In genomic region chr20:3193806-3194616, GRCh38 we compare ENCODE assay signal across 16 cellular contexts. TPM values are rescaled to one million over a fixed set of nuclear protein-coding genes. Genes with fewer than 3 reads are reported as not detected.
A peak's percentile ranks its signal among the peaks of the same experiment; 100 is the strongest.
DNase-seq lines count a peak whose midpoint lies in the region; ATAC-seq and TF ChIP-seq lines count a peak whose summit lies in the region.
"Had no signal": no experiment of that assay in that cellular context is flagged by ENCODE, and none has a peak within 500 bp of the region (broad histone marks: within the 10 kb centered on the region; RNA-seq: fewer than 3 reads in every experiment).

No MANE protein-coding gene starts in this region.

- H3K4me1 Mint-ChIP-seq in activated naive CD4-positive, alpha-beta T cell treated with anti-CD3 and anti-CD28 coated beads, Interleukin-2, amount 10 ng/mL, durations not matched to agents 7 days and 5 days, result peaks cover 10% of the 10 kb centered on the region

- DNase-seq in activated naive CD4-positive, alpha-beta T cell treated with anti-CD3 and anti-CD28 coated beads, Interleukin-2, amount 50 U/mL, for 72 hours (ENCODE audit: low spot score in 2 of 2), result no peak
- no peak for DNase-seq in activated naive CD4-positive, alpha-beta T cell treated with anti-CD3 and anti-CD28 coated beads, Interleukin-2, amount 10 ng/mL, durations not matched to agents 7 days and 5 days
- no peak for DNase-seq in RWPE1 (ENCODE audit: low spot score)
- DNase-seq in head of caudate nucleus, result peak; percentile 44 to 94 (median 81)
- peak in 8 of 10 donors; percentile 57 to 94 (median 68) for DNase-seq in posterior cingulate gyrus
- no peak for DNase-seq in NCI-H1930 (lab: John Stamatoyannopoulos, UW)
- DNase-seq in HuH-7.5 (ENCODE audit: low spot score), result no peak
- DNase-seq in mucosa of descending colon, result no peak
- DNase-seq: COR-L47; DMS79; NCI-H2029; NCI-H446 treated with DMSO at 0.1 percent for 48 hours; NK-92 treated with Interleukin-12 subunit alpha and Interleukin-12 subunit beta, amount 100 ng/mL, for 24 hours; SIG-M5 had no signal

- no peak overlapping the region for H3K4me3 ChIP-seq in mucosa of descending colon
- H3K4me3 ChIP-seq: K562 had no signal

- H3K27ac Mint-ChIP-seq in activated naive CD4-positive, alpha-beta T cell treated with anti-CD3 and anti-CD28 coated beads, Interleukin-2, amount 50 U/mL, for 72 hours, result no peak overlapping the region
- no peak overlapping the region for H3K27ac Mint-ChIP-seq in activated naive CD4-positive, alpha-beta T cell treated with anti-CD3 and anti-CD28 coated beads, Interleukin-2, amount 10 ng/mL, durations not matched to agents 7 days and 5 days

- no peaks in the 10 kb centered on the region for H3K9me3 Mint-ChIP-seq in activated naive CD4-positive, alpha-beta T cell treated with anti-CD3 and anti-CD28 coated beads, Interleukin-2, amount 50 U/mL, for 72 hours
- H3K9me3 Mint-ChIP-seq in activated naive CD4-positive, alpha-beta T cell treated with anti-CD3 and anti-CD28 coated beads, Interleukin-2, amount 10 ng/mL, durations not matched to agents 7 days and 5 days, result no peaks in the 10 kb centered on the region

- H3K9me3 ChIP-seq in mucosa of descending colon, result no peaks in the 10 kb centered on the region

- H3K36me3 ChIP-seq in mucosa of descending colon (ENCODE audit: low read depth), result peaks cover 4% of the 10 kb centered on the region

- H3K27ac ChIP-seq in RWPE1, result peak overlapping the region; percentile 38

- CTCF ChIA-PET in activated naive CD4-positive, alpha-beta T cell treated with anti-CD3 and anti-CD28 coated beads, Interleukin-2, amount 10 ng/mL, durations not matched to agents 7 days and 5 days (lab: Charles Lee), result interaction anchor here (0.6 kb wide), 1 partner anchor 9 kb away, joined by 3 read pairs; no protein-coding TSS in a partner anchor
- CTCF ChIA-PET in RWPE1 (lab: Yijun Ruan, JAX), result no interaction called here

- no peaks in the 10 kb centered on the region for H3K4me1 ChIP-seq in mucosa of descending colon (ENCODE audit: low read depth)

- POLR2A ChIA-PET in RWPE1 (lab: Yijun Ruan, JAX; ENCODE audit: low non-redundant PET), result interaction anchor here (0.7 kb wide), 1 partner anchor 681 kb away, joined by 3 read pairs; no protein-coding TSS in a partner anchor

- ATAC-seq in activated naive CD4-positive, alpha-beta T cell treated with anti-CD3 and anti-CD28 coated beads, Interleukin-2, amount 50 U/mL, for 72 hours, result peak; percentile 37 to 67
- no peak for ATAC-seq in mucosa of descending colon
- ATAC-seq: HCT116, K562 had no signal

- intact Hi-C loops in head of caudate nucleus (cut with DNase I), result no loop called here
- intact Hi-C loops in posterior cingulate gyrus (cut with DNase I), result no loop called here
- intact Hi-C loops in mucosa of descending colon (cut with DNase I, micrococcal nuclease), result no loop called here

- TF ChIP-seq CTCF in RWPE1 (conservative IDR thresholded peaks at IDR 0.05; ENCODE audit: low read depth) (no peak), mucosa of descending colon (IDR thresholded peaks at IDR 0.05) (no peak)

- peaks cover 0 to 17% of the 10 kb centered on the region in 2 donors for H3K36me3 Mint-ChIP-seq in activated naive CD4-positive, alpha-beta T cell treated with anti-CD3 and anti-CD28 coated beads, Interleukin-2, amount 50 U/mL, for 72 hours
- peaks cover 50% of the 10 kb centered on the region for H3K36me3 Mint-ChIP-seq in activated naive CD4-positive, alpha-beta T cell treated with anti-CD3 and anti-CD28 coated beads, Interleukin-2, amount 10 ng/mL, durations not matched to agents 7 days and 5 days

- no peak overlapping the region for H3K4me3 Mint-ChIP-seq in activated naive CD4-positive, alpha-beta T cell treated with anti-CD3 and anti-CD28 coated beads, Interleukin-2, amount 10 ng/mL, durations not matched to agents 7 days and 5 days

- no peaks in the 10 kb centered on the region for H3K27me3 Mint-ChIP-seq in activated naive CD4-positive, alpha-beta T cell treated with anti-CD3 and anti-CD28 coated beads, Interleukin-2, amount 10 ng/mL, durations not matched to agents 7 days and 5 days

RNA-seq across cellular contexts. Expression of gene DDRGK1, which starts 10.5 kb away (rescaled TPM):
- 100 to 1,000 TPM in 1 of 2 donors, 10 to 100 TPM in 1; 66.4 to 128 TPM for total RNA-seq in activated naive CD4-positive, alpha-beta T cell treated with anti-CD3 and anti-CD28 coated beads, Interleukin-2, amount 50 U/mL, for 72 hours
- total RNA-seq in mucosa of descending colon, result 10 to 100 TPM; 51.3 to 80.3 (median 62.9) TPM

RNA-seq across cellular contexts. Expression of gene ITPA, which starts 15.3 kb away (rescaled TPM):
- 10 to 100 TPM; 29.9 to 77.4 TPM for total RNA-seq in activated naive CD4-positive, alpha-beta T cell treated with anti-CD3 and anti-CD28 coated beads, Interleukin-2, amount 50 U/mL, for 72 hours
- 10 to 100 TPM; 29.8 to 44.7 (median 43.8) TPM for total RNA-seq in mucosa of descending colon

RNA-seq across cellular contexts. Expression of gene LZTS3, which starts 20.7 kb away (rescaled TPM):
- 1 to 10 TPM; 2.0 to 4.2 TPM for total RNA-seq in activated naive CD4-positive, alpha-beta T cell treated with anti-CD3 and anti-CD28 coated beads, Interleukin-2, amount 50 U/mL, for 72 hours
- total RNA-seq in mucosa of descending colon, result 1 to 10 TPM; 4.2 to 9.9 (median 8.0) TPM

RNA-seq across cellular contexts. Expression of gene FASTKD5, which starts 34.3 kb away (rescaled TPM):
- 10 to 100 TPM; 18.8 to 24.2 TPM for total RNA-seq in activated naive CD4-positive, alpha-beta T cell treated with anti-CD3 and anti-CD28 coated beads, Interleukin-2, amount 50 U/mL, for 72 hours
- total RNA-seq in mucosa of descending colon, result 10 to 100 TPM; 15.5 to 17.7 (median 16.0) TPM

RNA-seq across cellular contexts. Expression of gene UBOX5, which starts 34.3 kb away (rescaled TPM):
- 1 to 10 TPM; 5.5 to 7.1 TPM for total RNA-seq in activated naive CD4-positive, alpha-beta T cell treated with anti-CD3 and anti-CD28 coated beads, Interleukin-2, amount 50 U/mL, for 72 hours
- total RNA-seq in mucosa of descending colon, result 1 to 10 TPM; 5.9 to 9.2 (median 8.5) TPM

Comparison
In these comparisons a context has a peak if more than half of its experiments do, and no peak if none do; other contexts are left out.
1. DNase-seq: peak in head of caudate nucleus (42 of 42) and posterior cingulate gyrus (8 of 10); none in activated naive CD4-positive, alpha-beta T cell treated with anti-CD3 and anti-CD28 coated beads, Interleukin-2, amount 50 U/mL, for 72 hours (0 of 2), activated naive CD4-positive, alpha-beta T cell treated with anti-CD3 and anti-CD28 coated beads, Interleukin-2, amount 10 ng/mL, durations not matched to agents 7 days and 5 days (single experiment), RWPE1 (single experiment), NCI-H1930 (0 of 2), HuH-7.5 (single experiment) and mucosa of descending colon (0 of 3).